ENCODE assay signal across 1 cellular context in genomic region chr22:41091139-41092022, GRCh38.
TF ChIP-seq lines count a peak whose summit lies in the region.

No MANE protein-coding gene starts in this region.

TF ChIP-seq in HepG2, 621 proteins besides CTCF, POLR2A, EP300 and RAD21 (continued from another document and continues in another):
- no peak for TF ChIP-seq SRY (CRISPR knock-in tag; IDR thresholded peaks at IDR 0.05)
- TF ChIP-seq HINFP (CRISPR knock-in tag; IDR thresholded peaks at IDR 0.05; ENCODE audit: low read depth), result 0 out of 2 replicates have a peak, but pooled peaks have one; percentile 45
- TF ChIP-seq ATF7 (IDR thresholded peaks at IDR 0.05), result no peak
- no peak for TF ChIP-seq ATF7 (CRISPR knock-in tag; IDR thresholded peaks at IDR 0.05)
- no peak for TF ChIP-seq ZNF264 (CRISPR knock-in tag; IDR thresholded peaks at IDR 0.05)
- no peak for TF ChIP-seq NR0B2 (CRISPR knock-in tag; IDR thresholded peaks at IDR 0.05)
- no peak for TF ChIP-seq XRCC5 (optimal IDR thresholded peaks at IDR 0.05; ENCODE audit: low read length)
- TF ChIP-seq MEIS1 (CRISPR knock-in tag; IDR thresholded peaks at IDR 0.05; ENCODE audit: borderline replicate concordance), result 0 out of 2 replicates have a peak, but pooled peaks have one; percentile 22
- no peak for TF ChIP-seq PAF1 (CRISPR knock-in tag; IDR thresholded peaks at IDR 0.05)
- no peak for TF ChIP-seq FOSL1 (CRISPR knock-in tag; IDR thresholded peaks at IDR 0.05; ENCODE audit: borderline replicate concordance)
- 0 out of 2 replicates have a peak, but pooled peaks have one; percentile 19 for TF ChIP-seq ZNF205 (CRISPR knock-in tag; IDR thresholded peaks at IDR 0.05)
- no peak for TF ChIP-seq CHD4 (IDR thresholded peaks at IDR 0.05; ENCODE audit: borderline replicate concordance, low read length)
- TF ChIP-seq TBL1XR1 (IDR thresholded peaks at IDR 0.05; ENCODE audit: borderline replicate concordance, low read length, partially characterized antibody), result peak; percentile 32
- TF ChIP-seq CBX1 (IDR thresholded peaks at IDR 0.05; ENCODE audit: low read depth), result no peak
- 0 out of 2 replicates have a peak, but pooled peaks have one; percentile 29 for TF ChIP-seq ZNF709 (CRISPR knock-in tag; IDR thresholded peaks at IDR 0.05)
- TF ChIP-seq ZNF10 (CRISPR knock-in tag; IDR thresholded peaks at IDR 0.05; ENCODE audit: borderline replicate concordance, low read depth), result no peak
- TF ChIP-seq ZBTB21 (CRISPR knock-in tag; IDR thresholded peaks at IDR 0.05), result no peak
- no peak for TF ChIP-seq ZNF766 (CRISPR knock-in tag; IDR thresholded peaks at IDR 0.05; ENCODE audit: borderline replicate concordance)
- no peak for TF ChIP-seq ZNF232 (CRISPR knock-in tag; IDR thresholded peaks at IDR 0.05; ENCODE audit: borderline replicate concordance)
- TF ChIP-seq ZNF737 (CRISPR knock-in tag; IDR thresholded peaks at IDR 0.05; ENCODE audit: borderline replicate concordance), result no peak
- no peak; the same call in 1 of the 2 replicates for TF ChIP-seq IRF2 (CRISPR knock-in tag; IDR thresholded peaks at IDR 0.05)
- no peak for TF ChIP-seq EED (CRISPR knock-in tag; IDR thresholded peaks at IDR 0.05)
- TF ChIP-seq KLF11 (CRISPR knock-in tag; IDR thresholded peaks at IDR 0.05), result 0 out of 2 replicates have a peak, but pooled peaks have one; percentile 24
- TF ChIP-seq PCBP2 (optimal IDR thresholded peaks at IDR 0.05; ENCODE audit: low read depth, low read length, poor library complexity, severe bottlenecking), result no peak
- no peak for TF ChIP-seq TCF7 (IDR thresholded peaks at IDR 0.05; ENCODE audit: low read depth)
- TF ChIP-seq, protein P1, sequence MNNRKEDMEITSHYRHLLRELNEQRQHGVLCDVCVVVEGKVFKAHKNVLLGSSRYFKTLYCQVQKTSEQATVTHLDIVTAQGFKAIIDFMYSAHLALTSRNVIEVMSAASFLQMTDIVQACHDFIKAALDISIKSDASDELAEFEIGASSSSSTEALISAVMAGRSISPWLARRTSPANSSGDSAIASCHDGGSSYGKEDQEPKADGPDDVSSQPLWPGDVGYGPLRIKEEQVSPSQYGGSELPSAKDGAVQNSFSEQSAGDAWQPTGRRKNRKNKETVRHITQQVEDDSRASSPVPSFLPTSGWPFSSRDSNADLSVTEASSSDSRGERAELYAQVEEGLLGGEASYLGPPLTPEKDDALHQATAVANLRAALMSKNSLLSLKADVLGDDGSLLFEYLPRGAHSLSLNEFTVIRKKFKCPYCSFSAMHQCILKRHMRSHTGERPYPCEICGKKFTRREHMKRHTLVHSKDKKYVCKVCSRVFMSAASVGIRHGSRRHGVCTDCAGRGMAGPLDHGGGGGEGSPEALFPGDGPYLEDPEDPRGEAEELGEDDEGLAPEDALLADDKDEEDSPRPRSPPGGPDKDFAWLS (CRISPR knock-in tag; IDR thresholded peaks at IDR 0.05; ENCODE audit: borderline replicate concordance), result 0 out of 2 replicates have a peak, but pooled peaks have one; percentile 53
- no peak for TF ChIP-seq ZNF225 (CRISPR knock-in tag; IDR thresholded peaks at IDR 0.05)
- no peak for TF ChIP-seq ETS1 (CRISPR knock-in tag; IDR thresholded peaks at IDR 0.05)
- 0 out of 2 replicates have a peak, but pooled peaks have one; percentile 39 for TF ChIP-seq AKAP8 (CRISPR knock-in tag; IDR thresholded peaks at IDR 0.05)
- TF ChIP-seq ZNF75D (CRISPR knock-in tag; IDR thresholded peaks at IDR 0.05; ENCODE audit: borderline replicate concordance), result no peak
- TF ChIP-seq ZNF570 (CRISPR knock-in tag; IDR thresholded peaks at IDR 0.05; ENCODE audit: borderline replicate concordance), result no peak
- peak; percentile 43; the same call in 1 of the 2 replicates for TF ChIP-seq ZNF747 (CRISPR knock-in tag; IDR thresholded peaks at IDR 0.05; ENCODE audit: borderline replicate concordance)
- TF ChIP-seq ZNF253 (CRISPR knock-in tag; IDR thresholded peaks at IDR 0.05; ENCODE audit: borderline replicate concordance), result no peak
- TF ChIP-seq NFE2 (CRISPR knock-in tag; IDR thresholded peaks at IDR 0.05), result no peak
- 0 out of 2 replicates have a peak, but pooled peaks have one; percentile 39 for TF ChIP-seq ZMYM4 (CRISPR knock-in tag; IDR thresholded peaks at IDR 0.05)
- TF ChIP-seq ZNF678 (CRISPR knock-in tag; IDR thresholded peaks at IDR 0.05), result 0 out of 2 replicates have a peak, but pooled peaks have one; percentile 43
- TF ChIP-seq TCF12 (IDR thresholded peaks at IDR 0.05), result no peak
- no peak for TF ChIP-seq TCF12 (CRISPR knock-in tag; IDR thresholded peaks at IDR 0.05)
- TF ChIP-seq RXRA (CRISPR knock-in tag; IDR thresholded peaks at IDR 0.05), result no peak
- no peak for TF ChIP-seq ZNF234 (CRISPR knock-in tag; conservative IDR thresholded peaks at IDR 0.05)
- TF ChIP-seq ZFAT (CRISPR knock-in tag; conservative IDR thresholded peaks at IDR 0.05), result no peak
- TF ChIP-seq NFYB (CRISPR knock-in tag; IDR thresholded peaks at IDR 0.05), result peak; percentile 61
- TF ChIP-seq SIN3B (IDR thresholded peaks at IDR 0.05; ENCODE audit: low read length), result peak; percentile 56; the same call in 1 of the 2 replicates
- no peak for TF ChIP-seq RBM22 (optimal IDR thresholded peaks at IDR 0.05; ENCODE audit: low read length)
- TF ChIP-seq CREB1 (IDR thresholded peaks at IDR 0.05), result peak; percentile 32; the same call in 1 of the 2 replicates
- peak; percentile 79 for TF ChIP-seq CREB1 (CRISPR knock-in tag; IDR thresholded peaks at IDR 0.05)
- TF ChIP-seq, protein P2, sequence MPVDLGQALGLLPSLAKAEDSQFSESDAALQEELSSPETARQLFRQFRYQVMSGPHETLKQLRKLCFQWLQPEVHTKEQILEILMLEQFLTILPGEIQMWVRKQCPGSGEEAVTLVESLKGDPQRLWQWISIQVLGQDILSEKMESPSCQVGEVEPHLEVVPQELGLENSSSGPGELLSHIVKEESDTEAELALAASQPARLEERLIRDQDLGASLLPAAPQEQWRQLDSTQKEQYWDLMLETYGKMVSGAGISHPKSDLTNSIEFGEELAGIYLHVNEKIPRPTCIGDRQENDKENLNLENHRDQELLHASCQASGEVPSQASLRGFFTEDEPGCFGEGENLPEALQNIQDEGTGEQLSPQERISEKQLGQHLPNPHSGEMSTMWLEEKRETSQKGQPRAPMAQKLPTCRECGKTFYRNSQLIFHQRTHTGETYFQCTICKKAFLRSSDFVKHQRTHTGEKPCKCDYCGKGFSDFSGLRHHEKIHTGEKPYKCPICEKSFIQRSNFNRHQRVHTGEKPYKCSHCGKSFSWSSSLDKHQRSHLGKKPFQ (CRISPR knock-in tag; IDR thresholded peaks at IDR 0.05; ENCODE audit: insufficient replicate concordance), result peak; percentile 78
- TF ChIP-seq HOXA7 (CRISPR knock-in tag; IDR thresholded peaks at IDR 0.05), result no peak
- TF ChIP-seq IKZF4 (CRISPR knock-in tag; IDR thresholded peaks at IDR 0.05; ENCODE audit: borderline replicate concordance, low read depth, not compliant biosample characterization), result no peak
- TF ChIP-seq MYC (CRISPR knock-in tag; IDR thresholded peaks at IDR 0.05; ENCODE audit: borderline replicate concordance), result peak; percentile 36; the same call in 1 of the 2 replicates
- no peak for TF ChIP-seq ZKSCAN1 (IDR thresholded peaks at IDR 0.05; ENCODE audit: low read length)
- TF ChIP-seq NFIB (CRISPR knock-in tag; IDR thresholded peaks at IDR 0.05; ENCODE audit: borderline replicate concordance), result no peak
- TF ChIP-seq TOPORS (CRISPR knock-in tag; IDR thresholded peaks at IDR 0.05), result peak; percentile 62; the same call in 1 of the 2 replicates
- no peak for TF ChIP-seq KDM1A (CRISPR knock-in tag; IDR thresholded peaks at IDR 0.05)
- no peak for TF ChIP-seq TBX3 (IDR thresholded peaks at IDR 0.05; ENCODE audit: borderline replicate concordance)
- no peak for TF ChIP-seq SUZ12 (IDR thresholded peaks at IDR 0.05; ENCODE audit: low read depth, low read length)
- TF ChIP-seq REST (IDR thresholded peaks at IDR 0.05; ENCODE audit: borderline replicate concordance in 1 of 2, low read depth in 1 of 2, low read length in 2 of 2), result 0 out of 4 replicates have a peak, but pooled peaks of 1 of the 2 experiments have one; percentile 18
- TF ChIP-seq U2AF2 (IDR thresholded peaks at IDR 0.05; ENCODE audit: low read depth, low read length), result no peak
- peak; percentile 26; the same call in 1 of the 2 replicates for TF ChIP-seq NR2F2 (IDR thresholded peaks at IDR 0.05; ENCODE audit: borderline replicate concordance, low read depth)
- TF ChIP-seq, protein P3, sequence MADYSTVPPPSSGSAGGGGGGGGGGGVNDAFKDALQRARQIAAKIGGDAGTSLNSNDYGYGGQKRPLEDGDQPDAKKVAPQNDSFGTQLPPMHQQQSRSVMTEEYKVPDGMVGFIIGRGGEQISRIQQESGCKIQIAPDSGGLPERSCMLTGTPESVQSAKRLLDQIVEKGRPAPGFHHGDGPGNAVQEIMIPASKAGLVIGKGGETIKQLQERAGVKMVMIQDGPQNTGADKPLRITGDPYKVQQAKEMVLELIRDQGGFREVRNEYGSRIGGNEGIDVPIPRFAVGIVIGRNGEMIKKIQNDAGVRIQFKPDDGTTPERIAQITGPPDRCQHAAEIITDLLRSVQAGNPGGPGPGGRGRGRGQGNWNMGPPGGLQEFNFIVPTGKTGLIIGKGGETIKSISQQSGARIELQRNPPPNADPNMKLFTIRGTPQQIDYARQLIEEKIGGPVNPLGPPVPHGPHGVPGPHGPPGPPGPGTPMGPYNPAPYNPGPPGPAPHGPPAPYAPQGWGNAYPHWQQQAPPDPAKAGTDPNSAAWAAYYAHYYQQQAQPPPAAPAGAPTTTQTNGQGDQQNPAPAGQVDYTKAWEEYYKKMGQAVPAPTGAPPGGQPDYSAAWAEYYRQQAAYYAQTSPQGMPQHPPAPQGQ (CRISPR knock-in tag; IDR thresholded peaks at IDR 0.05; ENCODE audit: borderline replicate concordance), result no peak
- no peak for TF ChIP-seq HNF4G (IDR thresholded peaks at IDR 0.05; ENCODE audit: borderline replicate concordance, low read depth, low read length)
- TF ChIP-seq HNF4G (CRISPR knock-in tag; IDR thresholded peaks at IDR 0.05; ENCODE audit: borderline replicate concordance, low read depth), result no peak; the same call in 1 of the 2 replicates
- no peak for TF ChIP-seq NFE2L2 (IDR thresholded peaks at IDR 0.05; ENCODE audit: low read length)
- no peak for TF ChIP-seq SMARCE1 (IDR thresholded peaks at IDR 0.05; ENCODE audit: borderline replicate concordance)
- peak; percentile 81 for TF ChIP-seq ASH2L (IDR thresholded peaks at IDR 0.05; ENCODE audit: insufficient read length, low read depth, low read length)
- no peak for TF ChIP-seq ZNF781 (CRISPR knock-in tag; IDR thresholded peaks at IDR 0.05; ENCODE audit: borderline replicate concordance, not compliant biosample characterization)
- TF ChIP-seq ZNF138 (CRISPR knock-in tag; IDR thresholded peaks at IDR 0.05; ENCODE audit: low read depth), result no peak
- no peak for TF ChIP-seq HNF4A (CRISPR knock-in tag; IDR thresholded peaks at IDR 0.05)
- no peak; the same call in 1 of the 2 replicates for TF ChIP-seq KAT7 (CRISPR knock-in tag; IDR thresholded peaks at IDR 0.05; ENCODE audit: borderline replicate concordance)
- peak; percentile 61; the same call in 1 of the 2 replicates for TF ChIP-seq MAZ (IDR thresholded peaks at IDR 0.05; ENCODE audit: borderline replicate concordance, low read depth, low read length)
- peak; percentile 35; the same call in 1 of the 2 replicates for TF ChIP-seq MAZ (CRISPR knock-in tag; IDR thresholded peaks at IDR 0.05; ENCODE audit: low read depth)
- TF ChIP-seq MLLT10 (CRISPR knock-in tag; IDR thresholded peaks at IDR 0.05), result no peak
